16 cellular contexts compared by ENCODE assay signal in the genomic region with DNA sequence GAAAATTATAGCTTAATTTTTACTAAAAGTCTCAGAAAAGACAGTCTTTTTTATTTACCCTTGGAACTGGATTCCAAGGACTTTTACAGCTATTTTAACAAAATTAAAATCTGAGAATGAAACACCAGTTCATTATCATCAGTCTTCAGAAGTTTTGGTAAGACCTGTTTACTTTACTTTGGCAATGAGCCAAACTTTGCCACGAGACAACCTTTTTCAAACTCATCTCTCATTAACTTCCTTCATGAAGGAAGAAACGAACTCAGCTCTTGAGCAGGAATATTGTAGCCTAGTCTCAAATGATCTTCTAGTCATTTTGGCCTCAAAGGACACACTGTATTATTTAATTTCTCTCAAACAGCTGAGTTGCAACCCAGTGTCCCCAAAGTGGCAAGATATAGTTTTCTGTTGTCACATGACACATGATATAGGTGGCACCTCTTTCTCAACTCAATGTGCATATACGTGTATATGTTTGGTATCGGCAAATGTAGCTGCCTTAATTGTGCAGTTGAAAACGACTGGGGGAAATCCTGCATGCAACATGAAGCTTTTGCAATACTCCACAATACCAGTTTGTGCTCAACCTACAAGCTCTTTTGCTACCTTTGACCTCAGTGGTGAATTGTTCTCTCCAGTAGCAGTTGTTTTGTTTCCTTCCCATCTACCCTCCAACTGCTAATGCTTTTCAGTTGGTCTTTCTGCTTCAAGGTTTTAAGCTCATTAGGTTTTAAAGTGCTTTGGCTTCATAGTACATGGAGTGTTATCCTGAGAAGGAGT. TPM values are rescaled to one million over a fixed set of nuclear protein-coding genes. Genes with fewer than 3 reads are reported as not detected.
DNase-seq lines count a peak whose midpoint lies in the region; ATAC-seq, FAIRE-seq and TF ChIP-seq lines count a peak whose summit lies in the region.
"Had no signal": no experiment of that assay in that cellular context is flagged by ENCODE, and none has a peak within 500 bp of the region (broad histone marks: within the 10 kb centered on the region; RNA-seq: fewer than 3 reads in every experiment).

No MANE protein-coding gene starts in this region.

- no TSS peak for BruUV-seq in HepG2 (replicated peaks; lab: Mats Ljungman, UMichigan)

- POLR2A ChIA-PET in HepG2 (lab: Yijun Ruan, JAX): interaction anchor here (1.3 to 1.9 kb wide), 4 partner anchors 9 to 153 kb away, joined by 4 to 7 read pairs (median 6); partner anchors contain the start of gene B3GALNT2

- TF ChIP-seq EP300 in HepG2 (IDR thresholded peaks at IDR 0.05; ENCODE audit: low read depth in 2 of 2, low read length in 2 of 2): 0 out of 4 replicates have a peak, but pooled peaks of 1 of the 2 experiments have one; percentile 9
- TF ChIP-seq EP300 in HepG2 (CRISPR knock-in tag; IDR thresholded peaks at IDR 0.05; ENCODE audit: borderline replicate concordance): no peak

- intact Hi-C loops in HepG2 (cut with micrococcal nuclease; ENCODE audit: unreplicated experiment): loop anchor here (5.0 kb wide), 1 partner anchor 74 kb away; no protein-coding TSS in a partner anchor

- peak overlapping the region; percentile 39 for H3K27ac ChIP-seq in HepG2 (ENCODE audit: extremely low read length, insufficient read depth, low read length)
- H3K27ac ChIP-seq: C4-2B had no signal

- in situ Hi-C loops in HepG2 (cut with HindIII; ENCODE audit: extremely low pct_ligation_motif_present, low pct_unique_long_range_greater_than_20kb): no loop called here

- TF ChIP-seq RAD21 in HepG2 (CRISPR knock-in tag; IDR thresholded peaks at IDR 0.05): no peak

- peak; percentile 86 for FAIRE-seq in HepG2 (lab: Jason Lieb, UNC)

- no peaks in the 10 kb centered on the region for H3K79me2 ChIP-seq in HepG2 (ENCODE audit: insufficient read depth, low read length)

- no peaks in the 10 kb centered on the region for H4K20me1 ChIP-seq in HepG2 (ENCODE audit: insufficient read depth, low read length)

- no peaks in the 10 kb centered on the region for H3K9me3 ChIP-seq in HepG2 (ENCODE audit: low read length)
- H3K9me3 ChIP-seq: MG63 had no signal

- peak; percentile 8 for DNase-seq in NCI-H345 (lab: John Stamatoyannopoulos, UW)
- no peak for DNase-seq in NCI-H345 treated with DMSO at 0.1 percent for 48 hours (lab: John Stamatoyannopoulos, UW; ENCODE audit: unreplicated experiment)
- DNase-seq in HT-29 (ENCODE audit: low spot score): peak; percentile 16
- DNase-seq in OCI-M1 (lab: John Stamatoyannopoulos, UW): peak; percentile 26
- DNase-seq in HepG2 (ENCODE audit: low spot score): peak; percentile 52
- DNase-seq in stimulated activated CD4-positive, alpha-beta T cell treated with anti-CD3 and anti-CD28 coated beads, Interleukin-4, amount 100 ng/mL, for 24 hours: no peak
- DNase-seq: HCEC 1CT, MG63, NCI-H1930, NCI-H526 treated with DMSO at 0.1 percent for 48 hours, T-helper 1 cell, T1000 had no signal

- WGBS in HepG2 (ENCODE audit: low lambda C conversion rate): 9% methylated on average over 5 of the region's 5 CpGs

- H3K27me3 ChIP-seq in HepG2 (ENCODE audit: control insufficient read depth in 1 of 2, insufficient read depth in 2 of 2, low read length in 2 of 2): no peaks in the 10 kb centered on the region
- H3K27me3 ChIP-seq: MG63 had no signal

- CTCF ChIA-PET in HepG2 (lab: Yijun Ruan, JAX; ENCODE audit: low intra/inter-chr PET ratio, low total read pairs): no interaction called here

- H3K4me1 ChIP-seq in HepG2 (ENCODE audit: insufficient read depth, low read length): peaks cover 32% of the 10 kb centered on the region

- peak; percentile 88 for ATAC-seq in HepG2
- ATAC-seq in GM18873 (IDR thresholded peaks at IDR 0.05; ENCODE audit: low FRiP score, unreplicated experiment): no peak
- ATAC-seq: Right ventricle myocardium inferior, SK-N-SH treated with all-trans-retinoic acid at 6 μM for 48 hours had no signal

- no peak for TF ChIP-seq POLR2A in HepG2 (IDR thresholded peaks at IDR 0.05; ENCODE audit: insufficient read depth in 1 of 2, low read depth in 2 of 2, low read length in 2 of 2)

- 0 out of 2 replicates have a peak overlapping the region, but pooled peaks have one; percentile 2 for H3K9ac ChIP-seq in HepG2 (ENCODE audit: insufficient read depth, low read depth, low read length)

- no peak for TF ChIP-seq CTCF in HepG2 (CRISPR knock-in tag; IDR thresholded peaks at IDR 0.05)

- H3K36me3 ChIP-seq in HepG2 (replicated peaks in 1 of 2; ENCODE audit: control insufficient read depth in 1 of 2, insufficient read depth in 2 of 2, low read length in 2 of 2): no peaks in the 10 kb centered on the region
- H3K36me3 ChIP-seq: MG63 had no signal

- peak overlapping the region; percentile 66 for H3K4me2 ChIP-seq in HepG2 (ENCODE audit: low read depth, low read length)

- peak overlapping the region in 2 of 3 experiments; percentile 6 to 24; a peak in 2 of 6 replicates for H3K4me3 ChIP-seq in HepG2 (replicated peaks in 1 of 3; ENCODE audit: insufficient read depth in 1 of 3, low read depth in 2 of 3, low read length in 3 of 3)
- H3K4me3 ChIP-seq: MG63 had no signal

- H2AFZ ChIP-seq in HepG2 (ENCODE audit: low read length): peak overlapping the region; percentile 51

TF ChIP-seq in HepG2, 621 proteins besides CTCF, POLR2A, EP300 and RAD21 (continues in another document):
- TF ChIP-seq EHMT2 (IDR thresholded peaks at IDR 0.05; ENCODE audit: borderline replicate concordance, low read depth, low read length): 0 out of 2 replicates have a peak, but pooled peaks have one; percentile 28
- TF ChIP-seq POGZ (CRISPR knock-in tag; IDR thresholded peaks at IDR 0.05): no peak
- TF ChIP-seq ZNF441 (CRISPR knock-in tag; IDR thresholded peaks at IDR 0.05; ENCODE audit: borderline replicate concordance): no peak
- 0 out of 2 replicates have a peak, but pooled peaks have one; percentile 19 for TF ChIP-seq ZNF556 (CRISPR knock-in tag; IDR thresholded peaks at IDR 0.05; ENCODE audit: borderline replicate concordance)
- TF ChIP-seq HNF4A (CRISPR knock-in tag; IDR thresholded peaks at IDR 0.05): peak; percentile 32; the same call in 1 of the 2 replicates
- peak; percentile 45; the same call in 1 of the 2 replicates for TF ChIP-seq HNF4G (IDR thresholded peaks at IDR 0.05; ENCODE audit: borderline replicate concordance, low read depth, low read length)
- TF ChIP-seq HNF4G (CRISPR knock-in tag; IDR thresholded peaks at IDR 0.05; ENCODE audit: borderline replicate concordance, low read depth): no peak
- TF ChIP-seq TFAP4 (IDR thresholded peaks at IDR 0.05; ENCODE audit: borderline replicate concordance, low read depth): no peak
- no peak for TF ChIP-seq ZNF432 (CRISPR knock-in tag; IDR thresholded peaks at IDR 0.05; ENCODE audit: borderline replicate concordance)
- TF ChIP-seq, protein P1, sequence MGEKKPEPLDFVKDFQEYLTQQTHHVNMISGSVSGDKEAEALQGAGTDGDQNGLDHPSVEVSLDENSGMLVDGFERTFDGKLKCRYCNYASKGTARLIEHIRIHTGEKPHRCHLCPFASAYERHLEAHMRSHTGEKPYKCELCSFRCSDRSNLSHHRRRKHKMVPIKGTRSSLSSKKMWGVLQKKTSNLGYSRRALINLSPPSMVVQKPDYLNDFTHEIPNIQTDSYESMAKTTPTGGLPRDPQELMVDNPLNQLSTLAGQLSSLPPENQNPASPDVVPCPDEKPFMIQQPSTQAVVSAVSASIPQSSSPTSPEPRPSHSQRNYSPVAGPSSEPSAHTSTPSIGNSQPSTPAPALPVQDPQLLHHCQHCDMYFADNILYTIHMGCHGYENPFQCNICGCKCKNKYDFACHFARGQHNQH (CRISPR knock-in tag; IDR thresholded peaks at IDR 0.05): no peak
- TF ChIP-seq ZFP36L1 (CRISPR knock-in tag; IDR thresholded peaks at IDR 0.05): no peak
- peak; percentile 53; the same call in 1 of the 2 replicates for TF ChIP-seq LCORL (IDR thresholded peaks at IDR 0.05)
- TF ChIP-seq LCORL (CRISPR knock-in tag; IDR thresholded peaks at IDR 0.05): no peak
- peak; percentile 30; the same call in 1 of the 2 replicates for TF ChIP-seq ZFP1 (CRISPR knock-in tag; IDR thresholded peaks at IDR 0.05)

RNA-seq across cellular contexts. Expression of gene GNG4, which starts 8.4 kb away (rescaled TPM):
- 0.13 TPM in 1 of 2 replicates, not detected in the other for total RNA-seq in HT-29 (2014; rRNA removed; shearing (Covaris generic))
- total RNA-seq in HepG2 (2016; rRNA removed; fragmentation: Illumina TruSeq; extraction: Trizol): 27.1 and 37.9 TPM in 2 replicates
- 28.1 and 31.3 TPM in 2 replicates for total RNA-seq in HepG2 (2016; cell fraction: cytosol; rRNA removed; fragmentation: Illumina TruSeq; extraction: Trizol; ENCODE audit: low read depth)
- total RNA-seq in HepG2 (2016; cell fraction: insoluble cytoplasmic fraction; rRNA removed; fragmentation: Illumina TruSeq; extraction: Trizol): 27.0 and 27.4 TPM in 2 replicates
- total RNA-seq in HepG2 (2016; cell fraction: membrane; rRNA removed; fragmentation: Illumina TruSeq; extraction: Trizol): 74.8 and 75.1 TPM in 2 replicates
- total RNA-seq in HepG2 (2016; cell fraction: nucleus; rRNA removed; fragmentation: Illumina TruSeq; extraction: Trizol): 9.7 and 12.9 TPM in 2 replicates
- 64.3 and 69.5 TPM in 2 replicates for polyA plus RNA-seq in HepG2 (2011; rRNA removed)
- 72.9 and 80.9 TPM in 2 replicates for polyA plus RNA-seq in HepG2 (2011; cell fraction: cytosol; rRNA removed)
- 15.1 and 22.2 TPM in 2 replicates for polyA plus RNA-seq in HepG2 (2011; cell fraction: nucleus; rRNA removed)
- polyA plus RNA-seq in HepG2 (2012): 49.1 and 73.9 TPM in 2 replicates
- 94.4 and 111 TPM in 2 replicates for polyA plus RNA-seq in HepG2 (2016; cell fraction: cytosol; fragmentation: Illumina TruSeq; extraction: Trizol; ENCODE audit: low read depth)
- 59.8 and 79.1 TPM in 2 replicates for polyA plus RNA-seq in HepG2 (2016; cell fraction: insoluble cytoplasmic fraction; fragmentation: Illumina TruSeq; extraction: Trizol; ENCODE audit: low read depth)
- 164 and 165 TPM in 2 replicates for polyA plus RNA-seq in HepG2 (2016; cell fraction: membrane; fragmentation: Illumina TruSeq; extraction: Trizol; ENCODE audit: low read depth)
- polyA plus RNA-seq in HepG2 (2016; cell fraction: nucleus; fragmentation: Illumina TruSeq; extraction: Trizol; ENCODE audit: insufficient read depth, low read depth): 39.1 and 40.5 TPM in 2 replicates
- polyA minus RNA-seq in HepG2 (2011; rRNA and poly(A)+ RNA removed; ENCODE audit: low replicate concordance): 0.07 and 47.0 TPM in 2 replicates
- 35.9 and 45.7 TPM in 2 replicates for polyA minus RNA-seq in HepG2 (2011; cell fraction: cytosol; rRNA and poly(A)+ RNA removed)
- 7.2 and 9.6 TPM in 2 replicates for polyA minus RNA-seq in HepG2 (2011; cell fraction: nucleus; rRNA and poly(A)+ RNA removed)
- total RNA-seq: Right ventricle myocardium inferior had no signal

Comparison
In these comparisons a context has a peak if more than half of its experiments do, and no peak if none do; other contexts are left out.
1. DNase-seq: peak in NCI-H345 (single experiment), HT-29 (single experiment), OCI-M1 (single experiment) and HepG2 (single experiment); none in NCI-H345 treated with DMSO at 0.1 percent for 48 hours (single experiment) and stimulated activated CD4-positive, alpha-beta T cell treated with anti-CD3 and anti-CD28 coated beads, Interleukin-4, amount 100 ng/mL, for 24 hours (single experiment).